Comparison of ENCODE assay signal across 25 cellular contexts in the genomic region with DNA sequence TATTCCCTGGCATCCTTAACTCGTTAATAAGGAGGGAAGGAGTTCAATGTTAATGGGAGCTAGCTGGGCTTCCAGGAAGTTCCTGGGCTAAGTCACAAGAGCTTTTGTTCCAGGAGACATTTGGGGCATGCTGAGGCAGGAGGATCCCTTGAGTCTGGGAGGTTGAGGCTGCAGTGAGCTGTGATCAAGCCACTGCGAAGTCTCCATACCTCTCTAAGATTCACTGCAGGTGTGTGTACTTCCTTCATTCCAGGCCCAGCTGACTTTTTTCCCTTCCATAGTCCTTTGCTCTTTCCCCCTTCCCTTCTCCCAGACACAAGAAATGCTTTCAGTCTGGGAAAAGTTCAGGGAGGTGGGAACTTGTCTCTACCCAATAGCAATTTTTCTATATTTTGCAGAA.
DNase-seq lines count a peak whose midpoint lies in the region; ATAC-seq, FAIRE-seq and TF ChIP-seq lines count a peak whose summit lies in the region.
"Had no signal": no experiment of that assay in that cellular context is flagged by ENCODE, and none has a peak within 500 bp of the region (broad histone marks: within the 10 kb centered on the region; RNA-seq: fewer than 3 reads in every experiment).

No MANE protein-coding gene starts in this region.

- no peak for TF ChIP-seq RAD21 in H1 (IDR thresholded peaks at IDR 0.05 in 1 of 2, conservative IDR thresholded peaks at IDR 0.05 in 1 of 2; ENCODE audit: low read depth in 2 of 2, low read length in 2 of 2)

- peak; percentile 62 for ATAC-seq in GM23338

- no peak for TF ChIP-seq POLR2A in H1 (IDR thresholded peaks at IDR 0.05; ENCODE audit: control extremely low read depth in 1 of 2, low read depth in 2 of 2, low read length in 2 of 2)

- no peaks in the 10 kb centered on the region for H3K36me3 Mint-ChIP-seq in GM23338 (ENCODE audit: low read depth)

- H3K56ac ChIP-seq in H1 (replicated peaks; ENCODE audit: insufficient read length, low read depth, low read length) (peak overlapping the region; percentile 11), mesendoderm (ENCODE audit: low read length) (peak overlapping the region; percentile 17)

- peak overlapping the region; percentile 1 for H2AK5ac ChIP-seq in H1 (ENCODE audit: low read depth, low read length)
- H2AK5ac ChIP-seq in mesendoderm (ENCODE audit: low read length): no peak overlapping the region

- H3K79me2 ChIP-seq in GM23338 (replicated peaks; ENCODE audit: insufficient read depth) (no peaks in the 10 kb centered on the region), H1 (ENCODE audit: control insufficient read depth in 1 of 2, insufficient read depth in 2 of 2, low read length in 2 of 2) (no peaks in the 10 kb centered on the region), mesendoderm (ENCODE audit: control insufficient read depth, insufficient read depth, low read length) (no peaks in the 10 kb centered on the region)

- H3K27me3 Mint-ChIP-seq in GM23338 (ENCODE audit: insufficient read depth, low read depth, poor library complexity): peaks cover 2% of the 10 kb centered on the region

- H2BK12ac ChIP-seq in H1 (ENCODE audit: low read depth, low read length): peak overlapping the region; percentile 88; the same call in 1 of the 2 replicates

- H3K36me3 ChIP-seq in GM23338 (ENCODE audit: insufficient read depth): no peaks in the 10 kb centered on the region
- no peaks in the 10 kb centered on the region for H3K36me3 ChIP-seq in HUES6 (ENCODE audit: control insufficient read depth, insufficient read depth, low read length)
- no peaks in the 10 kb centered on the region for H3K36me3 ChIP-seq in H1 (ENCODE audit: control insufficient read depth in 2 of 4, insufficient read depth in 4 of 4, low read length in 3 of 4)
- H3K36me3 ChIP-seq in mesendoderm (ENCODE audit: control insufficient read depth, insufficient read depth, low read length): no peaks in the 10 kb centered on the region
- H3K36me3 ChIP-seq: Peyer's patch had no signal

- H3K79me1 ChIP-seq in H1 (ENCODE audit: low read depth, low read length) (no peaks in the 10 kb centered on the region), mesendoderm (ENCODE audit: low read length) (no peaks in the 10 kb centered on the region)

- WGBS in H1 (ENCODE audit: extremely low coverage in 1 of 2, insufficient coverage in 1 of 2, insufficient read length in 1 of 2, insufficient replicate concordance in 2 of 2, low coverage in 1 of 2, low lambda C conversion rate in 2 of 2, missing lambda C conversion rate in 1 of 2), 2 experiments: 23% methylated on average over 2 of the region's 2 CpGs; no CpG with 5 or more reads in 1 of the 2 experiments
- WGBS in mesendoderm (ENCODE audit: extremely low coverage, insufficient coverage, low lambda C conversion rate): no CpG with 5 or more reads among the region's 2 CpGs

- H3K27ac ChIP-seq in GM23338 (ENCODE audit: low read depth): peak overlapping the region; percentile 92
- peak overlapping the region; percentile 62 for H3K27ac ChIP-seq in HUES6 (ENCODE audit: low read depth, low read length)
- H3K27ac ChIP-seq in H1 (ENCODE audit: low read depth, low read length): no peak overlapping the region
- H3K27ac ChIP-seq in mesendoderm (ENCODE audit: low read depth, low read length): no peak overlapping the region
- H3K27ac ChIP-seq: KMS-11, Peyer's patch had no signal

- H3K4me1 Mint-ChIP-seq in GM23338: peaks cover 24% of the 10 kb centered on the region

- peak overlapping the region; percentile 36; the same call in 1 of the 3 replicates for H3K4me3 Mint-ChIP-seq in GM23338
- H3K4me3 Mint-ChIP-seq: T-helper 1 cell treated with Interleukin-12 subunit alpha and Interleukin-12 subunit beta and Interleukin-4 antibody, amounts not matched to agents 30 μg/mL and 1 μg/mL, for 36 hours had no signal

- H2BK5ac ChIP-seq in H1 (ENCODE audit: low read depth, low read length) (peak overlapping the region; percentile 95; the same call in 1 of the 2 replicates), mesendoderm (ENCODE audit: low read length) (no peak overlapping the region)

- H4K5ac ChIP-seq in H1 (ENCODE audit: insufficient read length, low read depth, low read length): no peak overlapping the region
- H4K5ac ChIP-seq in mesendoderm (ENCODE audit: low read length): no peak overlapping the region

- peak overlapping the region; percentile 80 for H3K18ac ChIP-seq in H1 (ENCODE audit: extremely low read depth, low read length)
- H3K18ac ChIP-seq in mesendoderm (ENCODE audit: low read length): no peak overlapping the region

- H2BK15ac ChIP-seq in H1 (ENCODE audit: low read length): peak overlapping the region; percentile 46; the same call in 1 of the 2 replicates
- H2BK15ac ChIP-seq in mesendoderm (replicated peaks; ENCODE audit: low read depth): no peak overlapping the region

- no peak overlapping the region for H3K23ac ChIP-seq in H1 (ENCODE audit: insufficient read length)
- no peak overlapping the region for H3K23ac ChIP-seq in mesendoderm (ENCODE audit: low read length)

- H2AFZ ChIP-seq in GM23338: no peak overlapping the region
- H2AFZ ChIP-seq in H1 (ENCODE audit: low read length): no peak overlapping the region

- no peaks in the 10 kb centered on the region for H3K23me2 ChIP-seq in H1 (ENCODE audit: low read depth, low read length)

- CTCF ChIA-PET in H1 (lab: Charles Lee; ENCODE audit: partially characterized antibody): interaction anchor here (1.0 to 1.8 kb wide), 3 partner anchors 8 to 13 kb away, joined by 3 to 6 read pairs (median 6); no protein-coding TSS in a partner anchor

- H3K27ac Mint-ChIP-seq in GM23338: peak overlapping the region; percentile 84
- H3K27ac Mint-ChIP-seq: T-helper 1 cell treated with Interleukin-12 subunit alpha and Interleukin-12 subunit beta and Interleukin-4 antibody, amounts not matched to agents 30 μg/mL and 1 μg/mL, for 36 hours had no signal

- H3K9ac ChIP-seq in HUES6 (ENCODE audit: low read length): no peak overlapping the region
- H3K9ac ChIP-seq in H1 (replicated peaks in 1 of 4; ENCODE audit: extremely low read depth in 1 of 4, low read depth in 3 of 4, low read length in 3 of 4): no peak overlapping the region
- no peak overlapping the region for H3K9ac ChIP-seq in mesendoderm (ENCODE audit: low read length)
- H3K9ac ChIP-seq: KMS-11 had no signal

- H3K9me2 ChIP-seq in GM23338 (ENCODE audit: insufficient read depth): no peaks in the 10 kb centered on the region

- H3K4me3 ChIP-seq in GM23338 (peak overlapping the region; percentile 15), HUES6 (ENCODE audit: low read depth, low read length) (peak overlapping the region; percentile 25), H1 (ENCODE audit: extremely low read depth in 1 of 4, insufficient read depth in 2 of 4, low read depth in 3 of 4, low read length in 4 of 4) (peak overlapping the region in 1 of 4 experiments; percentile 35; a peak in 1 of 8 replicates), mesendoderm (ENCODE audit: low read length) (no peak overlapping the region)
- H3K4me3 ChIP-seq: Peyer's patch had no signal

- H3K4me2 ChIP-seq in GM23338 (peak overlapping the region; percentile 71), H1 (ENCODE audit: insufficient read depth in 1 of 2, low read depth in 2 of 2, low read length in 2 of 2) (peak overlapping the region; percentile 30 to 54), mesendoderm (ENCODE audit: low read length) (no peak overlapping the region)
- H3K4me2 ChIP-seq: KMS-11 had no signal

- H3K9me3 Mint-ChIP-seq in GM23338: no peaks in the 10 kb centered on the region
- H3K9me3 Mint-ChIP-seq: T-helper 1 cell treated with Interleukin-12 subunit alpha and Interleukin-12 subunit beta and Interleukin-4 antibody, amounts not matched to agents 30 μg/mL and 1 μg/mL, for 36 hours had no signal

- H3K4ac ChIP-seq in H1 (replicated peaks; ENCODE audit: insufficient read length, low read depth, low read length) (peak overlapping the region; percentile 41), mesendoderm (ENCODE audit: low read depth, low read length) (peak overlapping the region; percentile 21)

- FAIRE-seq in H1 (lab: Jason Lieb, UNC): peak; percentile 69
- FAIRE-seq: GM18507, H54 had no signal

- no peaks in the 10 kb centered on the region for H3K27me3 ChIP-seq in GM23338 (ENCODE audit: insufficient read depth)
- no peaks in the 10 kb centered on the region for H3K27me3 ChIP-seq in HUES6 (ENCODE audit: control insufficient read depth, insufficient read depth, low read length)
- no peaks in the 10 kb centered on the region for H3K27me3 ChIP-seq in H1 (replicated peaks in 1 of 4; ENCODE audit: control insufficient read depth in 3 of 4, extremely low read depth in 1 of 4, insufficient read depth in 3 of 4, low read length in 3 of 4)
- H3K27me3 ChIP-seq in mesendoderm (ENCODE audit: insufficient read depth, low read length, poor library complexity): no peaks in the 10 kb centered on the region
- H3K27me3 ChIP-seq: Peyer's patch had no signal

- H4K20me1 ChIP-seq in GM23338 (replicated peaks; ENCODE audit: insufficient read depth) (no peaks in the 10 kb centered on the region), H1 (replicated peaks in 1 of 2; ENCODE audit: control insufficient read depth in 1 of 2, insufficient read depth in 2 of 2, low read length in 2 of 2) (no peaks in the 10 kb centered on the region)

- peaks cover 18% of the 10 kb centered on the region for H3K4me1 ChIP-seq in GM23338 (ENCODE audit: insufficient read depth)
- H3K4me1 ChIP-seq in HUES6 (ENCODE audit: control insufficient read depth, insufficient read depth, low read length): peaks cover 28% of the 10 kb centered on the region
- H3K4me1 ChIP-seq in H1 (replicated peaks in 1 of 4; ENCODE audit: control insufficient read depth in 3 of 4, insufficient read depth in 4 of 4, low read length in 3 of 4): peaks cover 6 to 16% (median 11%) of the 10 kb centered on the region in 4 experiments
- H3K4me1 ChIP-seq in mesendoderm (ENCODE audit: control insufficient read depth, low read depth, low read length): no peaks in the 10 kb centered on the region
- H3K4me1 ChIP-seq: Peyer's patch had no signal

- H2BK120ac ChIP-seq in H1 (replicated peaks; ENCODE audit: low read depth, low read length) (peak overlapping the region; percentile 16), mesendoderm (ENCODE audit: low read depth, low read length) (no peak overlapping the region)

- TF ChIP-seq EP300 in H1 (IDR thresholded peaks at IDR 0.05; ENCODE audit: borderline replicate concordance in 1 of 2, low read depth in 2 of 2, low read length in 2 of 2): no peak

- TF ChIP-seq CTCF in GM23338 (conservative IDR thresholded peaks at IDR 0.05; ENCODE audit: low read depth in 2 of 2) (no peak), H1 (IDR thresholded peaks at IDR 0.05; ENCODE audit: control extremely low read depth in 1 of 3, insufficient read depth in 1 of 3, low read depth in 1 of 3, low read length in 3 of 3) (no peak)

- POLR2A ChIA-PET in H1 (lab: Charles Lee; ENCODE audit: partially characterized antibody): interaction anchor here (2.0 kb wide), 1 partner anchor 10 kb away, joined by 6 read pairs; no protein-coding TSS in a partner anchor

- peak overlapping the region; percentile 20 for H4K91ac ChIP-seq in H1 (replicated peaks; ENCODE audit: insufficient read length, low read length)

- H2BK20ac ChIP-seq in H1 (ENCODE audit: low read length): peak overlapping the region; percentile 91; the same call in 1 of the 2 replicates

- no peak overlapping the region for H3K14ac ChIP-seq in H1 (ENCODE audit: insufficient read length)

- H3F3A ChIP-seq in GM23338 (replicated peaks; ENCODE audit: low read depth): no peaks in the 10 kb centered on the region; the same call in 1 of the 2 replicates

- H4K8ac ChIP-seq in H1 (ENCODE audit: extremely low read depth, insufficient read depth, low read length) (no peak overlapping the region), mesendoderm (ENCODE audit: low read depth, low read length) (no peak overlapping the region)

- DNase-seq in GM23338 (ENCODE audit: low spot score) (peak; percentile 42), H1 (ENCODE audit: low read depth in 1 of 2, low spot score in 2 of 2) (no peak), mesendoderm (peak; percentile 28), middle frontal gyrus (ENCODE audit: extremely low spot score, low spot score) (no peak), T-helper 1 cell (no peak)
- DNase-seq in activated CD8-positive, alpha-beta memory T cell treated with anti-CD3 and anti-CD28 coated beads, Interleukin-2, amount 50 U/mL, for 4 hours: no peak
- DNase-seq: ACHN, DMS153, DND-41, IMR-90, MM.1S, NCI-H1694, NCI-H2029 treated with DMSO at 0.1 percent for 48 hours, NCI-H2171, NCI-H226, NCI-H510A, NCI-H69, OCI-M1, Peyer's patch, SHP77 treated with DMSO at 0.1 percent for 48 hours had no signal

- no peaks in the 10 kb centered on the region for H3K9me3 ChIP-seq in HUES6 (ENCODE audit: control insufficient read depth, insufficient read depth, low read depth, low read length)
- H3K9me3 ChIP-seq in H1 (ENCODE audit: insufficient read depth in 2 of 2, low read depth in 1 of 2, low read length in 1 of 2): no peaks in the 10 kb centered on the region
- H3K9me3 ChIP-seq: Peyer's patch had no signal

Comparison
In these comparisons a context has a peak if more than half of its experiments do, and no peak if none do; other contexts are left out.
1. DNase-seq: peak in GM23338 (single experiment) and mesendoderm (single experiment); none in H1 (0 of 2), activated CD8-positive, alpha-beta memory T cell treated with anti-CD3 and anti-CD28 coated beads, Interleukin-2, amount 50 U/mL, for 4 hours (single experiment), middle frontal gyrus (single experiment) and T-helper 1 cell (0 of 5).
2. H3K27ac ChIP-seq: peak in GM23338 (single experiment) and HUES6 (single experiment); none in H1 (single experiment) and mesendoderm (single experiment).